Comparison of ENCODE assay signal across 8 cellular contexts in the genomic region with DNA sequence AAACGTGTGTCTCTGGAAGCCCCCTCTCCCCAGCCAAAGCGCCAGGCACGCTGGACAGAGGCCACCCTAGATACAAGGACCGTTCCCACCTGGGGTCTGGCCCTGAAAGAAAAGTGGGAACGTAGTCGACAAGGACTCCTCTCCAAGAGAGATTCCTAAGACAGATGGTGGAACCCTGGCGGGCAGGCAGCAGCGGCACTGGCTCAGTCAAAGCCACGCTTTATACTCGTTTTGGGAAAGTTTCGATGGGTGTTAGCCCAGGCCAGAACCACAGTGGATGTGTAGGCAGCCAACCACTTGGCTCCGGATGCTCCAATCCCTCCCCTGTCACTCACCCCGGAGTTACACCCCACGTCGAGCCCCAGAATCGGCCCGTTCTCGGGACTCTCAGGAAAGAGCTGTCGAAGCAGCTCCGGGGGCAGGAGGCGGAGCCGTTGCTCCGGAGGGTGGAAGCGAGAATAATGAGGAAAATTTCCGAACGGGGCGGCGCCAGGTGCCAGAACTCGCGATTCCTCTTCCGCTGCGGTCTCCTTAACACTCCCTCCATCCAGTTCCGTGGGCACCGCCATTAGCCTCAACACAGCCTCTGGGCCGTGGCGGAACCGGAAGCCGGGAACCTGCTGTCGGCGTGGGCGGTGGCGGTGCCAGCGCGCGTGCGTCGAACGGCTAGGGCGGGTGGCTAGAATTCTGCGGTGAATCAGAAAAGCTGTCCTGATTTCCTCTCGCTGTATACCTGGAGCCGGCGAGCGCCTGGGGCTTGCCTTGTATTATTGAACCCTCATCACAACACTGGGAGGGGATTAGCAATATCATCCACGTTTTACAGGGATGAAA. TPM values are rescaled to one million over a fixed set of nuclear protein-coding genes. Genes with fewer than 3 reads are reported as not detected.
DNase-seq lines count a peak whose midpoint lies in the region; ATAC-seq and TF ChIP-seq lines count a peak whose summit lies in the region.

BCDIN3D (minus strand) TSS at position 588 of the 834 bp plus-strand sequence; CDS start at position 569, 19 bp downstream.

- ATAC-seq in HG02571 (IDR thresholded peaks at IDR 0.05; ENCODE audit: unreplicated experiment), result peak; percentile 84

- H3K4me1 Mint-ChIP-seq in activated naive CD4-positive, alpha-beta T cell treated with anti-CD3 and anti-CD28 coated beads, Interleukin-2, amount 50 U/mL, for 24 hours, result peaks cover 41% of the 10 kb centered on the region
- peaks cover 23% of the 10 kb centered on the region for H3K4me1 Mint-ChIP-seq in osteocyte (ENCODE audit: unreplicated experiment)

- H3K27me3 ChIP-seq in thymus (ENCODE audit: control insufficient read depth, insufficient read depth), result no peaks in the 10 kb centered on the region

- DNase-seq in GM04504 (ENCODE audit: low read depth) (peak; percentile 82), NB4 (ENCODE audit: low read depth) (peak; percentile 96), SK-N-DZ (ENCODE audit: low spot score) (peak; percentile 86), glomerular visceral epithelial cell (ENCODE audit: extremely low spot score) (peak; percentile 94), osteocyte (ENCODE audit: extremely low spot score, unreplicated experiment) (peak; percentile 96)

- peaks cover 3% of the 10 kb centered on the region for H3K36me3 ChIP-seq in thymus (ENCODE audit: control insufficient read depth, insufficient read depth)

- H3K27me3 Mint-ChIP-seq in activated naive CD4-positive, alpha-beta T cell treated with anti-CD3 and anti-CD28 coated beads, Interleukin-2, amount 50 U/mL, for 24 hours, result no peaks in the 10 kb centered on the region
- H3K27me3 Mint-ChIP-seq in osteocyte (ENCODE audit: unreplicated experiment), result peaks cover 18% of the 10 kb centered on the region

- H3K4me3 Mint-ChIP-seq in activated naive CD4-positive, alpha-beta T cell treated with anti-CD3 and anti-CD28 coated beads, Interleukin-2, amount 50 U/mL, for 24 hours, result peak within 1 kb of the TSS; percentile 95
- H3K4me3 Mint-ChIP-seq in osteocyte (ENCODE audit: unreplicated experiment), result peak within 1 kb of the TSS; percentile 93

- H3K9me3 Mint-ChIP-seq in activated naive CD4-positive, alpha-beta T cell treated with anti-CD3 and anti-CD28 coated beads, Interleukin-2, amount 50 U/mL, for 24 hours, result no peaks in the 10 kb centered on the region
- no peaks in the 10 kb centered on the region for H3K9me3 Mint-ChIP-seq in osteocyte (ENCODE audit: unreplicated experiment)

- H3K4me1 ChIP-seq in thymus (ENCODE audit: control insufficient read depth, insufficient read depth, low read length), result peaks cover 7% of the 10 kb centered on the region

- WGBS in thymus, result under 1% methylated on average over 55 of the region's 55 CpGs

- H3K4me3 ChIP-seq in NB4 (ENCODE audit: low read depth, low read length) (peak within 1 kb of the TSS; percentile 65), thymus (ENCODE audit: low read length) (peak within 1 kb of the TSS; percentile 72)

- TF ChIP-seq CTCF in NB4 (IDR thresholded peaks at IDR 0.05; ENCODE audit: low read depth, low read length), result no peak
- TF ChIP-seq CTCF in osteocyte (IDR thresholded peaks at IDR 0.05), result no peak

- TF ChIP-seq POLR2A in NB4 (IDR thresholded peaks at IDR 0.05; ENCODE audit: extremely low read depth, insufficient read length), result peak; percentile 82

- peak within 1 kb of the TSS; percentile 98 for H3K27ac Mint-ChIP-seq in activated naive CD4-positive, alpha-beta T cell treated with anti-CD3 and anti-CD28 coated beads, Interleukin-2, amount 50 U/mL, for 24 hours
- peak within 1 kb of the TSS; percentile 96 for H3K27ac Mint-ChIP-seq in osteocyte (ENCODE audit: unreplicated experiment)

- no peaks in the 10 kb centered on the region for H3K9me3 ChIP-seq in thymus (ENCODE audit: control insufficient read depth)

- H3K36me3 Mint-ChIP-seq in activated naive CD4-positive, alpha-beta T cell treated with anti-CD3 and anti-CD28 coated beads, Interleukin-2, amount 50 U/mL, for 24 hours, result no peaks in the 10 kb centered on the region
- no peaks in the 10 kb centered on the region for H3K36me3 Mint-ChIP-seq in osteocyte (ENCODE audit: unreplicated experiment)

- peak within 1 kb of the TSS; percentile 87 for H3K27ac ChIP-seq in thymus (ENCODE audit: low read depth)

RNA-seq across cellular contexts. Expression of gene BCDIN3D, which starts in this region (rescaled TPM):
- polyA plus RNA-seq in SK-N-DZ (2014; cell fraction: cytosol; rRNA removed), result 4.4 and 5.3 TPM in 2 replicates
- polyA plus RNA-seq in SK-N-DZ (2014; cell fraction: nucleus; rRNA removed), result 2.6 and 4.6 TPM in 2 replicates
- total RNA-seq in osteocyte, result 4.2 and 5.3 TPM in 2 replicates
- 7.0 TPM for polyA plus RNA-seq in thymus

Comparison
In these comparisons a context has a peak if more than half of its experiments do, and no peak if none do; other contexts are left out.
1. Peak in every context shown above with its lines: DNase-seq, ATAC-seq, H3K4me3 ChIP-seq and H3K27ac ChIP-seq.